ENCODE assay signal across 6 cellular contexts in the genomic region with DNA sequence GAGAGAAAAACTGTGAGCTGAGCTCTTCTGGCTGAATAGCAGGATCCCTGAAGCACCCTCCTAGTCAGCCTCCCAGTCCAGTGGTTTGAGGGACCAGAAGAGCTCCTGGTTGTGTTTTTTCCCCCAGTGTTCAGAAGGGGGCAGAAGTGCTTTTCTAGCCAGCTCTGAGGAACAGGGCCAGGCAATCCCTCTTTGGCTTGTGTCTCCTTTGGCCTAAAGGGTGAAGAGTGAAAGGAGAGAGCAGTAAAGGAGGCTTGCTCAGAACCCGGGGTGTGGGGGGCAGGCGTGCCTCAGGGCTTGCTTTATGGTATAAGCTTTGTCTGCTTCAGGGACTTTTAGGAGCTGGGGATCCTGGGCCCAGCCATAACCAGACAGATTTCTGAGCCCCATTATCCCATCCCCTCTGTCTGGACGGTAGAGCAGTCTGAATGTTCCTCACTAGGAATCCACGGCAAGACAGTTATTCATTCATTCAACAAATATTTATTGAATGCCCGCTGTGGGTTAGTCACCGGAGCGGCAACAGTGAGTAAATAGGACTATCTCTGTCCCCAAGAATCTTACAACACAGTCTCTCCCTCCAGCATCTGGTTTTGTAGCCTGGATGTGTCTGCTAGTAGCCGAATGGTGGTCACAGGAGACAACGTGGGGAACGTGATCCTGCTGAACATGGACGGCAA. TPM values are rescaled to one million over a fixed set of nuclear protein-coding genes. Genes with fewer than 3 reads are reported as not detected.
A peak's percentile ranks its signal among the peaks of the same experiment; 100 is the strongest.
DNase-seq lines count a peak whose midpoint lies in the region; TF ChIP-seq lines count a peak whose summit lies in the region.

No MANE protein-coding gene starts in this region.

- 20 to 43% (median 27%) methylated on average over 11 of the region's 11 CpGs for WGBS in stomach, 5 donors

- no peak for TF ChIP-seq POLR2A in stomach (IDR thresholded peaks at IDR 0.05)

- H3K4me1 ChIP-seq in endocrine pancreas (ENCODE audit: control insufficient read depth, insufficient read depth, low read length) (no peaks in the 10 kb centered on the region), stomach (peaks cover 9 to 23% (median 14%) of the 10 kb centered on the region in 4 donors)

- no peak for TF ChIP-seq EP300 in stomach (IDR thresholded peaks at IDR 0.05)

- no peaks in the 10 kb centered on the region for H3K9me3 ChIP-seq in endocrine pancreas (ENCODE audit: control insufficient read depth, low read length)
- H3K9me3 ChIP-seq in stomach = no peaks in the 10 kb centered on the region

- H3K36me3 ChIP-seq in BJ (ENCODE audit: control insufficient read depth, insufficient read depth, low read length) (peaks cover 19% of the 10 kb centered on the region), endocrine pancreas (ENCODE audit: control insufficient read depth, insufficient read depth, low read length) (no peaks in the 10 kb centered on the region), stomach (peaks cover 3 to 47% (median 42%) of the 10 kb centered on the region in 4 donors)

- intact Hi-C loops in stomach (cut with DNase I; ENCODE audit: low total_unique reads) = no loop called here

- peak overlapping the region; percentile 43 to 82 (median 71) for H3K27ac ChIP-seq in stomach

- TF ChIP-seq CTCF in BJ (IDR thresholded peaks at IDR 0.05; ENCODE audit: insufficient read depth, low read depth, low read length) (peak; percentile 51), stomach (IDR thresholded peaks at IDR 0.05) (no peak)

- no peaks in the 10 kb centered on the region for H3K27me3 ChIP-seq in BJ (ENCODE audit: control insufficient read depth, insufficient read depth, low read length)
- no peaks in the 10 kb centered on the region for H3K27me3 ChIP-seq in endocrine pancreas (ENCODE audit: control insufficient read depth, insufficient read depth, low read length)
- H3K27me3 ChIP-seq in stomach = no peaks in the 10 kb centered on the region

- H3K4me3 ChIP-seq in BJ (ENCODE audit: low read depth, low read length) (no peak overlapping the region), endocrine pancreas (ENCODE audit: control insufficient read depth, insufficient read depth, low read length) (peak overlapping the region; percentile 60), stomach (peak overlapping the region; percentile 26 to 42 (median 32))

- CTCF ChIA-PET in BJ (lab: Yijun Ruan, JAX) = interaction anchor here (1.1 to 2.6 kb wide), 11 partner anchors 9 to 56 kb away, joined by 3 to 13 read pairs (median 5); partner anchors contain the start of genes ACP2 and NR1H3

- POLR2A ChIA-PET in BJ (lab: Charles Lee) = interaction anchor here (0.5 kb wide), 1 partner anchor 285 kb away, joined by 3 read pairs; no protein-coding TSS in a partner anchor

- DNase-seq in BJ (ENCODE audit: low read depth) (no peak), NCI-H1105 treated with DMSO at 0.1 percent for 48 hours (lab: John Stamatoyannopoulos, UW) (peak; percentile 62), stomach (no peak), T-helper 9 cell (no peak), NCI-H2227 treated with DMSO at 0.1 percent for 48 hours (lab: John Stamatoyannopoulos, UW) (no peak)

- H3K9ac ChIP-seq in endocrine pancreas (ENCODE audit: control insufficient read depth, insufficient read depth, low read length) = peak overlapping the region; percentile 24

RNA-seq across cellular contexts. Expression of gene ACP2, which starts 14.5 kb away (rescaled TPM):
- polyA plus RNA-seq in BJ (2011; rRNA removed) = 24.6 and 31.1 TPM in 2 replicates
- 31.6 and 45.7 TPM in 2 replicates for polyA minus RNA-seq in BJ (2011; rRNA and poly(A)+ RNA removed)
- 100 to 1,000 TPM in 1 of 5 donors, 10 to 100 TPM in 4; 20.1 to 147 (median 52.0) TPM for total RNA-seq in stomach
- 10 to 100 TPM; 10.8 to 24.7 (median 21.6) TPM for polyA plus RNA-seq in stomach

RNA-seq across cellular contexts. Expression of gene DDB2, which starts 19.4 kb away (rescaled TPM):
- 44.9 and 46.5 TPM in 2 replicates for polyA plus RNA-seq in BJ (2011; rRNA removed)
- 20.4 and 27.3 TPM in 2 replicates for polyA minus RNA-seq in BJ (2011; rRNA and poly(A)+ RNA removed)
- total RNA-seq in stomach = 10 to 100 TPM; 16.3 to 63.0 (median 26.7) TPM
- polyA plus RNA-seq in stomach = 10 to 100 TPM; 18.2 to 64.6 (median 35.0) TPM

RNA-seq across cellular contexts. Expression of gene NR1H3, which starts 23.7 kb away (rescaled TPM):
- polyA plus RNA-seq in BJ (2011; rRNA removed) = 20.7 and 25.9 TPM in 2 replicates
- 14.9 and 27.7 TPM in 2 replicates for polyA minus RNA-seq in BJ (2011; rRNA and poly(A)+ RNA removed)
- total RNA-seq in stomach = 10 to 100 TPM; 20.0 to 94.5 (median 36.6) TPM
- polyA plus RNA-seq in stomach = 100 to 1,000 TPM in 1 of 3 donors, 10 to 100 TPM in 2; 31.3 to 100 (median 47.2) TPM

RNA-seq across cellular contexts. Expression of gene MADD, which starts 35.8 kb away (rescaled TPM):
- polyA plus RNA-seq in BJ (2011; rRNA removed) (15.4 and 19.8 TPM in 2 replicates), stomach (10 to 100 TPM; 13.6 to 14.7 (median 14.2) TPM)
- 40.6 and 46.1 TPM in 2 replicates for polyA minus RNA-seq in BJ (2011; rRNA and poly(A)+ RNA removed)
- total RNA-seq in stomach = 100 to 1,000 TPM in 1 of 5 donors, 10 to 100 TPM in 4; 38.9 to 131 (median 54.0) TPM

RNA-seq across cellular contexts. Expression of gene PACSIN3, which starts 47.9 kb away (rescaled TPM):
- polyA plus RNA-seq in BJ (2011; rRNA removed) (17.6 and 25.2 TPM in 2 replicates), stomach (10 to 100 TPM; 19.6 to 59.0 (median 30.8) TPM)
- polyA minus RNA-seq in BJ (2011; rRNA and poly(A)+ RNA removed) = 12.9 and 26.9 TPM in 2 replicates
- total RNA-seq in stomach = 10 to 100 TPM in 3 of 5 donors, 1 to 10 TPM in 2; 6.4 to 38.4 (median 21.3) TPM
